1 cellular context compared by ENCODE assay signal in the genomic region with DNA sequence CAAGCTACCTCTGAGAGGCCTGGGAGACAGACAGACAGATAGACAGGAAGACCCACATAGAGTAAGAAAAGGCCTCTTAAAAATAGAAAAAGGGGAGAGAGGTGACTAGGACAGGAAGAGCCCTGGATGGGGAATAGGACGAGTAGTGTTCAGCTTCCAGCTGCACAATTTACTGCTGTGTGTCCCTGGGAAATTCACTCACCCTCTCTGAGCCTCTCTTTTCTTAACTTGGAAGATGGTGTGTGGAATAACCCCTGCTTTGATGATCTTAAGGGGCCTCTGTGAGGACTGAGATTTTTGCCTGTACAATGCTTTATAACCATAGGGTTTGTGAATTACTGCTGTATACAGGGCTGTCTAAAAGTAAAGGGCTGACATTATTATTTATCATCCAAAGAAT.
TF ChIP-seq lines count a peak whose summit lies in the region.

No MANE protein-coding gene starts in this region.

TF ChIP-seq in K562, 482 proteins besides CTCF, POLR2A, EP300 and RAD21 (continued from another document):
- TF ChIP-seq E2F4 (CRISPR knock-in tag; IDR thresholded peaks at IDR 0.05; ENCODE audit: low read depth) (no peak), KDM5B (IDR thresholded peaks at IDR 0.05; ENCODE audit: insufficient replicate concordance, low read depth, low read length) (no peak), RBM25 (IDR thresholded peaks at IDR 0.05; ENCODE audit: low read depth, low read length, severe bottlenecking) (peak; percentile 96), SMAD3 (CRISPR knock-in tag; conservative IDR thresholded peaks at IDR 0.05) (no peak), HMG20A (CRISPR knock-in tag; conservative IDR thresholded peaks at IDR 0.05) (no peak), THRAP3 (IDR thresholded peaks at IDR 0.05; ENCODE audit: borderline replicate concordance) (no peak), CHCHD3 (CRISPR knock-in tag; IDR thresholded peaks at IDR 0.05) (no peak), MTA3 (IDR thresholded peaks at IDR 0.05; ENCODE audit: borderline replicate concordance) (no peak), REST (CRISPR knock-in tag; IDR thresholded peaks at IDR 0.05; ENCODE audit: low read depth) (no peak), PBX2 (CRISPR knock-in tag; IDR thresholded peaks at IDR 0.05; ENCODE audit: low read depth) (no peak), PBX2 (tag; conservative IDR thresholded peaks at IDR 0.05; ENCODE audit: low read depth) (no peak)
- TF ChIP-seq, protein P1, sequence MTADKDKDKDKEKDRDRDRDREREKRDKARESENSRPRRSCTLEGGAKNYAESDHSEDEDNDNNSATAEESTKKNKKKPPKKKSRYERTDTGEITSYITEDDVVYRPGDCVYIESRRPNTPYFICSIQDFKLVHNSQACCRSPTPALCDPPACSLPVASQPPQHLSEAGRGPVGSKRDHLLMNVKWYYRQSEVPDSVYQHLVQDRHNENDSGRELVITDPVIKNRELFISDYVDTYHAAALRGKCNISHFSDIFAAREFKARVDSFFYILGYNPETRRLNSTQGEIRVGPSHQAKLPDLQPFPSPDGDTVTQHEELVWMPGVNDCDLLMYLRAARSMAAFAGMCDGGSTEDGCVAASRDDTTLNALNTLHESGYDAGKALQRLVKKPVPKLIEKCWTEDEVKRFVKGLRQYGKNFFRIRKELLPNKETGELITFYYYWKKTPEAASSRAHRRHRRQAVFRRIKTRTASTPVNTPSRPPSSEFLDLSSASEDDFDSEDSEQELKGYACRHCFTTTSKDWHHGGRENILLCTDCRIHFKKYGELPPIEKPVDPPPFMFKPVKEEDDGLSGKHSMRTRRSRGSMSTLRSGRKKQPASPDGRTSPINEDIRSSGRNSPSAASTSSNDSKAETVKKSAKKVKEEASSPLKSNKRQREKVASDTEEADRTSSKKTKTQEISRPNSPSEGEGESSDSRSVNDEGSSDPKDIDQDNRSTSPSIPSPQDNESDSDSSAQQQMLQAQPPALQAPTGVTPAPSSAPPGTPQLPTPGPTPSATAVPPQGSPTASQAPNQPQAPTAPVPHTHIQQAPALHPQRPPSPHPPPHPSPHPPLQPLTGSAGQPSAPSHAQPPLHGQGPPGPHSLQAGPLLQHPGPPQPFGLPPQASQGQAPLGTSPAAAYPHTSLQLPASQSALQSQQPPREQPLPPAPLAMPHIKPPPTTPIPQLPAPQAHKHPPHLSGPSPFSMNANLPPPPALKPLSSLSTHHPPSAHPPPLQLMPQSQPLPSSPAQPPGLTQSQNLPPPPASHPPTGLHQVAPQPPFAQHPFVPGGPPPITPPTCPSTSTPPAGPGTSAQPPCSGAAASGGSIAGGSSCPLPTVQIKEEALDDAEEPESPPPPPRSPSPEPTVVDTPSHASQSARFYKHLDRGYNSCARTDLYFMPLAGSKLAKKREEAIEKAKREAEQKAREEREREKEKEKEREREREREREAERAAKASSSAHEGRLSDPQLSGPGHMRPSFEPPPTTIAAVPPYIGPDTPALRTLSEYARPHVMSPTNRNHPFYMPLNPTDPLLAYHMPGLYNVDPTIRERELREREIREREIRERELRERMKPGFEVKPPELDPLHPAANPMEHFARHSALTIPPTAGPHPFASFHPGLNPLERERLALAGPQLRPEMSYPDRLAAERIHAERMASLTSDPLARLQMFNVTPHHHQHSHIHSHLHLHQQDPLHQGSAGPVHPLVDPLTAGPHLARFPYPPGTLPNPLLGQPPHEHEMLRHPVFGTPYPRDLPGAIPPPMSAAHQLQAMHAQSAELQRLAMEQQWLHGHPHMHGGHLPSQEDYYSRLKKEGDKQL (CRISPR knock-in tag; IDR thresholded peaks at IDR 0.05; ENCODE audit: borderline replicate concordance), result no peak
TF ChIP-seq in K562: peak in this region for 4.
